Comparison of ENCODE assay signal across 1 cellular context in the genomic region with DNA sequence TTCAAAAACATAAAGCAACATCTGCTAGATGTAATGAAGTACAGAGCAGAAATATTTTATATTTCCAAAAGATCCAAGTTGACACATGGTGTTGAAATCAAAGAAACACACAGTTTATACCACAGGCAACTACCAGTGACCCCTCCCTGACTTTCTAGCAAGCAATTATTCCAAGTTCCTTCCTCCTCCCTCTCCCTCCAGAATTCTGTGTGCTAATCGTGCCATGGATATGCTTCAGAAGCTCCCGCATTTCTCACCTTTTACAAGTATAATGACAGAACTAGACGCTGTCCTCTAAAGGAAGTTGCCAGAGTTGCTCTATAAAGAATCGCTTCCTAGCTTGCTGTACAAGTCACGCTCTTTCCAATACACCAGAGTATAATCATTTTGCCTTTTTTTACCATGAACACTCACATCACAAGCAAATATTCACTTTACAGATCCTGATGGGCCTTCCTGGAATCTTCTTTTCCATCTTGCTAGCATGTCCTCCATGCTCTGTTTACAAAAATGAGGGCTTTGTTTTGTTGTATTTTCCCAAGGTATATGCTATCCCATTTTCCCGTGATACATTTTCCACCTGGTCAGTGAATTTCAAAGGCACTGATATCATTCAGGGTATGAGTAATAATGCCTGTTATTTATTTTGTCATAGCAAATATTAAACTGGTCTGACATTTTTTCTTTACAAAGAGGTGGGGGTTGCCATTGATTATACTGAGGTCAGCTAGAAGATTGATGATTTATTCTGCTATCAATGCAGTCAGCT.
TF ChIP-seq lines count a peak whose summit lies in the region.

No MANE protein-coding gene starts in this region.

TF ChIP-seq in GM23338, 12 proteins besides CTCF, POLR2A, EP300 and RAD21 (continued from another document):
- no peak for TF ChIP-seq ETS1 (IDR thresholded peaks at IDR 0.05)
- TF ChIP-seq CREB1 (CRISPR knock-in tag; IDR thresholded peaks at IDR 0.05; ENCODE audit: low read depth), result no peak
- TF ChIP-seq JUNB (IDR thresholded peaks at IDR 0.05; ENCODE audit: unreplicated experiment), result no peak
- no peak for TF ChIP-seq ZNF331 (CRISPR knock-in tag; IDR thresholded peaks at IDR 0.05; ENCODE audit: low read depth)
